Comparison of ENCODE assay signal across 8 cellular contexts in the genomic region with DNA sequence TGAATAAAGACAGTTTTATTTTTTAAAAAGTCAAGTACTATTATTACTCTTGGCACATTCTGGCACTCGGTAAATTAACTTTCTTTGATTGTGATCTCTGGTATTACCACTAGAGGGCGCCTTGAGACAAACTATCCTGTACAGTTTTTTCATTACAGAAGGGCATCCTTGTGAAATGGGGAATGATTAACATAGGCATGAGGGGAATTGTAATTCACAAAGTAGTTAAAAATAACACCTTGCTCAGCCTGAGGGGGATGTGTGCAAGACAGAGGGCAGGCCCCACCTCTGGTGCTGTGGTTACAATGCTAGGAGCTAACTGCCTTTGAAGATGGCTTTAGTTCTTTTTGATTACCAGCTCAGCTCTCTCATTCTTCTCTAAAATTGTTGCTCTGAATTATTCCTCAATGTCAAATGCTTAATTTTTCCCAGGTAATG. TPM values are rescaled to one million over a fixed set of nuclear protein-coding genes. Genes with fewer than 3 reads are reported as not detected.
DNase-seq lines count a peak whose midpoint lies in the region; ATAC-seq and TF ChIP-seq lines count a peak whose summit lies in the region.

No MANE protein-coding gene starts in this region.

- no peak overlapping the region for H3K4me3 Mint-ChIP-seq in activated naive CD4-positive, alpha-beta T cell treated with anti-CD3 and anti-CD28 coated beads for 36 hours
- no peak overlapping the region for H3K4me3 Mint-ChIP-seq in activated CD8-positive, alpha-beta T cell treated with anti-CD3 and anti-CD28 coated beads, Interleukin-2, amount 10 ng/mL, durations not matched to agents 7 days and 5 days
- no peak overlapping the region for H3K4me3 Mint-ChIP-seq in stimulated activated effector memory CD8-positive, alpha-beta T cell treated with anti-CD3 and anti-CD28 coated beads, Interleukin-12 subunit alpha, Interleukin-12 subunit beta, amount 100 ng/mL, for 72 hours

- no peak overlapping the region for H3K4me2 ChIP-seq in hepatocyte

- peaks cover 5% of the 10 kb centered on the region for H3K27me3 ChIP-seq in hepatocyte

- WGBS in hepatocyte (ENCODE audit: low lambda C conversion rate, missing lambda C conversion rate): 8% methylated on average over 2 of the region's 2 CpGs

- H3K27me3 Mint-ChIP-seq in activated naive CD4-positive, alpha-beta T cell treated with anti-CD3 and anti-CD28 coated beads for 36 hours (ENCODE audit: low read depth): peaks cover 32% of the 10 kb centered on the region
- H3K27me3 Mint-ChIP-seq in activated CD8-positive, alpha-beta T cell treated with anti-CD3 and anti-CD28 coated beads, Interleukin-2, amount 10 ng/mL, durations not matched to agents 7 days and 5 days (ENCODE audit: low read depth): peaks cover 37% of the 10 kb centered on the region

- ATAC-seq in activated CD8-positive, alpha-beta T cell treated with anti-CD3 and anti-CD28 coated beads, Interleukin-2, amount 10 ng/mL, durations not matched to agents 7 days and 5 days: peak; percentile 49
- ATAC-seq in stimulated activated effector memory CD8-positive, alpha-beta T cell treated with anti-CD3 and anti-CD28 coated beads, Interleukin-12 subunit alpha, Interleukin-12 subunit beta, amount 100 ng/mL, for 72 hours: peak; percentile 54

- no peaks in the 10 kb centered on the region for H3K36me3 Mint-ChIP-seq in activated naive CD4-positive, alpha-beta T cell treated with anti-CD3 and anti-CD28 coated beads for 36 hours (ENCODE audit: low read depth)
- no peaks in the 10 kb centered on the region for H3K36me3 Mint-ChIP-seq in activated CD8-positive, alpha-beta T cell treated with anti-CD3 and anti-CD28 coated beads, Interleukin-2, amount 10 ng/mL, durations not matched to agents 7 days and 5 days (ENCODE audit: low read depth)
- no peaks in the 10 kb centered on the region for H3K36me3 Mint-ChIP-seq in stimulated activated effector memory CD8-positive, alpha-beta T cell treated with anti-CD3 and anti-CD28 coated beads, Interleukin-12 subunit alpha, Interleukin-12 subunit beta, amount 100 ng/mL, for 72 hours

- H3K27ac ChIP-seq in hepatocyte: no peak overlapping the region

- no peak overlapping the region for H2AFZ ChIP-seq in hepatocyte

- DNase-seq in activated naive CD4-positive, alpha-beta T cell treated with anti-CD3 and anti-CD28 coated beads for 36 hours: peak; percentile 16
- DNase-seq in activated naive CD4-positive, alpha-beta T cell treated with anti-CD3 and anti-CD28 coated beads, Interleukin-2, amount 50 U/mL, for 16 hours: no peak
- DNase-seq in NCI-H1417 (lab: John Stamatoyannopoulos, UW) (peak; percentile 7 to 69 (median 29)), hepatocyte (ENCODE audit: low spot score) (peak; percentile 72), occipital lobe (lab: John Stamatoyannopoulos, UW) (no peak)
- peak; percentile 33 for DNase-seq in activated CD8-positive, alpha-beta T cell treated with anti-CD3 and anti-CD28 coated beads, Interleukin-2, amount 10 ng/mL, durations not matched to agents 7 days and 5 days
- DNase-seq in stimulated activated effector memory CD8-positive, alpha-beta T cell treated with anti-CD3 and anti-CD28 coated beads, Interleukin-12 subunit alpha, Interleukin-12 subunit beta, amount 100 ng/mL, for 72 hours (ENCODE audit: low spot score in 2 of 2): peak in 1 of 2 donors; percentile 11
- DNase-seq in stimulated activated CD4-positive, alpha-beta T cell treated with anti-CD3 and anti-CD28 coated beads, Interleukin-15, amount 100 ng/mL, for 24 hours: no peak

- intact Hi-C loops in activated naive CD4-positive, alpha-beta T cell treated with anti-CD3 and anti-CD28 coated beads for 36 hours (cut with micrococcal nuclease): loop anchor here (1.0 kb wide), 4 partner anchors 39 to 299 kb away; no protein-coding TSS in a partner anchor

- no peaks in the 10 kb centered on the region for H3K9me3 ChIP-seq in hepatocyte (ENCODE audit: low read depth)

- POLR2A ChIA-PET in activated CD8-positive, alpha-beta T cell treated with anti-CD3 and anti-CD28 coated beads, Interleukin-2, amount 10 ng/mL, durations not matched to agents 7 days and 5 days (lab: Charles Lee): no interaction called here

- H3K27ac Mint-ChIP-seq in activated naive CD4-positive, alpha-beta T cell treated with anti-CD3 and anti-CD28 coated beads for 36 hours: no peak overlapping the region
- H3K27ac Mint-ChIP-seq in activated CD8-positive, alpha-beta T cell treated with anti-CD3 and anti-CD28 coated beads, Interleukin-2, amount 10 ng/mL, durations not matched to agents 7 days and 5 days: no peak overlapping the region
- H3K27ac Mint-ChIP-seq in stimulated activated effector memory CD8-positive, alpha-beta T cell treated with anti-CD3 and anti-CD28 coated beads, Interleukin-12 subunit alpha, Interleukin-12 subunit beta, amount 100 ng/mL, for 72 hours: no peak overlapping the region

- H3K4me1 ChIP-seq in hepatocyte (ENCODE audit: insufficient read depth): no peaks in the 10 kb centered on the region

- no peaks in the 10 kb centered on the region for H4K20me1 ChIP-seq in hepatocyte (ENCODE audit: insufficient read depth, poor library complexity, severe bottlenecking)

- CTCF ChIA-PET in activated naive CD4-positive, alpha-beta T cell treated with anti-CD3 and anti-CD28 coated beads for 36 hours (lab: Charles Lee): interaction anchor here (0.6 to 1.6 kb wide), 14 partner anchors 9 to 527 kb away, joined by 3 to 8 read pairs (median 3); no protein-coding TSS in a partner anchor
- CTCF ChIA-PET in activated CD8-positive, alpha-beta T cell treated with anti-CD3 and anti-CD28 coated beads, Interleukin-2, amount 10 ng/mL, durations not matched to agents 7 days and 5 days (lab: Charles Lee): interaction anchor here (0.6 to 4.3 kb wide), 13 partner anchors 9 to 307 kb away, joined by 3 to 57 read pairs (median 4); no protein-coding TSS in a partner anchor

- no peaks in the 10 kb centered on the region for H3K36me3 ChIP-seq in hepatocyte (replicated peaks; ENCODE audit: insufficient read depth, low read depth)

- H3K9me3 Mint-ChIP-seq in activated naive CD4-positive, alpha-beta T cell treated with anti-CD3 and anti-CD28 coated beads for 36 hours: no peaks in the 10 kb centered on the region
- H3K9me3 Mint-ChIP-seq in activated CD8-positive, alpha-beta T cell treated with anti-CD3 and anti-CD28 coated beads, Interleukin-2, amount 10 ng/mL, durations not matched to agents 7 days and 5 days (ENCODE audit: insufficient read depth): no peaks in the 10 kb centered on the region
- no peaks in the 10 kb centered on the region for H3K9me3 Mint-ChIP-seq in stimulated activated effector memory CD8-positive, alpha-beta T cell treated with anti-CD3 and anti-CD28 coated beads, Interleukin-12 subunit alpha, Interleukin-12 subunit beta, amount 100 ng/mL, for 72 hours

- TF ChIP-seq CTCF in hepatocyte (IDR thresholded peaks at IDR 0.05; ENCODE audit: poor library complexity): peak; percentile 84

- H3K4me3 ChIP-seq in hepatocyte: no peak overlapping the region

- no peaks in the 10 kb centered on the region for H3K4me1 Mint-ChIP-seq in activated naive CD4-positive, alpha-beta T cell treated with anti-CD3 and anti-CD28 coated beads for 36 hours (ENCODE audit: low read depth)
- H3K4me1 Mint-ChIP-seq in activated CD8-positive, alpha-beta T cell treated with anti-CD3 and anti-CD28 coated beads, Interleukin-2, amount 10 ng/mL, durations not matched to agents 7 days and 5 days (ENCODE audit: low read depth): no peaks in the 10 kb centered on the region
- peaks cover 6% of the 10 kb centered on the region for H3K4me1 Mint-ChIP-seq in stimulated activated effector memory CD8-positive, alpha-beta T cell treated with anti-CD3 and anti-CD28 coated beads, Interleukin-12 subunit alpha, Interleukin-12 subunit beta, amount 100 ng/mL, for 72 hours

- no peaks in the 10 kb centered on the region for H3K9me2 ChIP-seq in hepatocyte (replicated peaks; ENCODE audit: insufficient read depth)

- no peaks in the 10 kb centered on the region for H3K79me2 ChIP-seq in hepatocyte

RNA-seq across cellular contexts. Expression of a gene that starts 24.2 kb away (rescaled TPM):
- total RNA-seq in activated naive CD4-positive, alpha-beta T cell treated with anti-CD3 and anti-CD28 coated beads for 36 hours: not detected
- not detected for total RNA-seq in activated CD8-positive, alpha-beta T cell treated with anti-CD3 and anti-CD28 coated beads, Interleukin-2, amount 10 ng/mL, durations not matched to agents 7 days and 5 days
- total RNA-seq in hepatocyte: not detected in 2 replicates
- polyA plus RNA-seq in hepatocyte: 0.29 and 0.30 TPM in 2 replicates
- total RNA-seq in occipital lobe: not detected

RNA-seq across cellular contexts. Expression of a gene that starts 32.3 kb away (rescaled TPM):
- 10 to 100 TPM; 15.4 to 17.0 TPM for total RNA-seq in activated naive CD4-positive, alpha-beta T cell treated with anti-CD3 and anti-CD28 coated beads for 36 hours
- total RNA-seq in activated CD8-positive, alpha-beta T cell treated with anti-CD3 and anti-CD28 coated beads, Interleukin-2, amount 10 ng/mL, durations not matched to agents 7 days and 5 days: 10 to 100 TPM in 1 of 2 experiments, 1 to 10 TPM in 1; 9.6 to 11.6 TPM
- total RNA-seq in hepatocyte: 17.5 and 19.8 TPM in 2 replicates
- polyA plus RNA-seq in hepatocyte: 17.1 and 19.2 TPM in 2 replicates
- total RNA-seq in occipital lobe: 14.0 TPM

Comparison
In these comparisons a context has a peak if more than half of its experiments do, and no peak if none do; other contexts are left out.
1. DNase-seq: peak in activated naive CD4-positive, alpha-beta T cell treated with anti-CD3 and anti-CD28 coated beads for 36 hours (single experiment), NCI-H1417 (3 of 3), activated CD8-positive, alpha-beta T cell treated with anti-CD3 and anti-CD28 coated beads, Interleukin-2, amount 10 ng/mL, durations not matched to agents 7 days and 5 days (single experiment) and hepatocyte (single experiment); none in activated naive CD4-positive, alpha-beta T cell treated with anti-CD3 and anti-CD28 coated beads, Interleukin-2, amount 50 U/mL, for 16 hours (single experiment), occipital lobe (single experiment) and stimulated activated CD4-positive, alpha-beta T cell treated with anti-CD3 and anti-CD28 coated beads, Interleukin-15, amount 100 ng/mL, for 24 hours (single experiment).